ENCODE assay signal across 12 cellular contexts in genomic region chr22:20866716-20867115, GRCh38. TPM values are rescaled to one million over a fixed set of nuclear protein-coding genes. Genes with fewer than 3 reads are reported as not detected.
DNase-seq lines count a peak whose midpoint lies in the region; ATAC-seq and TF ChIP-seq lines count a peak whose summit lies in the region.
"Had no signal": no experiment of that assay in that cellular context is flagged by ENCODE, and none has a peak within 500 bp of the region (broad histone marks: within the 10 kb centered on the region; RNA-seq: fewer than 3 reads in every experiment).

No MANE protein-coding gene starts in this region.

- no peaks in the 10 kb centered on the region; the same call in 1 of the 2 replicates for H3K27me3 Mint-ChIP-seq in WTC11 (ENCODE audit: low read depth)
- H3K27me3 Mint-ChIP-seq: naive thymus-derived CD8-positive, alpha-beta T cell had no signal

- H3K27ac ChIP-seq in right cardiac atrium (ENCODE audit: low read length) (peak overlapping the region; percentile 71), skeletal muscle tissue (ENCODE audit: low read depth, low read length) (peak overlapping the region; percentile 86)
- H3K27ac ChIP-seq: SJCRH30 had no signal

- H3K36me3 Mint-ChIP-seq in WTC11: no peaks in the 10 kb centered on the region

- intact Hi-C loops in right cardiac atrium (cut with DNase I): loop anchor here in 1 of 4 donors (10.0 kb wide), 1 partner anchor 118 kb away; the partner anchor contains the start of gene LZTR1

- ATAC-seq in WTC11: no peak
- ATAC-seq in right cardiac atrium: no peak
- no peak for ATAC-seq in GM18909 (IDR thresholded peaks at IDR 0.05; ENCODE audit: poor library complexity, unreplicated experiment)
- ATAC-seq: naive thymus-derived CD8-positive, alpha-beta T cell had no signal

- POLR2A ChIA-PET in WTC11 (lab: Charles Lee): no interaction called here

- H3K4me1 ChIP-seq in right cardiac atrium (ENCODE audit: control insufficient read depth, insufficient read depth, low read length): peaks cover 9% of the 10 kb centered on the region
- H3K4me1 ChIP-seq in skeletal muscle tissue (ENCODE audit: control insufficient read depth in 3 of 3, insufficient read depth in 3 of 3, low read length in 3 of 3): peaks cover 17 to 30% (median 28%) of the 10 kb centered on the region in 3 donors
- H3K4me1 ChIP-seq: SJCRH30 had no signal

- H3K4me3 Mint-ChIP-seq in WTC11: no peak overlapping the region

- H3K4me3 ChIP-seq in right cardiac atrium (ENCODE audit: low read length) (no peak overlapping the region), skeletal muscle tissue (ENCODE audit: low read length in 3 of 3) (peak overlapping the region in 1 of 3 donors; percentile 46)
- H3K4me3 ChIP-seq: SJCRH30 had no signal

- H3K9ac ChIP-seq in skeletal muscle tissue (ENCODE audit: low read depth in 1 of 3, low read length in 3 of 3): no peak overlapping the region

- H3K9me3 ChIP-seq in right cardiac atrium (ENCODE audit: control insufficient read depth, low read length) (no peaks in the 10 kb centered on the region), skeletal muscle tissue (ENCODE audit: control insufficient read depth in 3 of 3, low read length in 3 of 3) (no peaks in the 10 kb centered on the region)
- H3K9me3 ChIP-seq: SJCRH30 had no signal

- CTCF ChIA-PET in WTC11 (lab: Charles Lee): interaction anchor here (1.2 to 4.2 kb wide), 3 partner anchors 19 to 82 kb away, joined by 3 to 19 read pairs (median 9); no protein-coding TSS in a partner anchor

- no peak for TF ChIP-seq CTCF in WTC11 (IDR thresholded peaks at IDR 0.05)

- DNase-seq in WTC11 (ENCODE audit: low spot score): no peak
- no peak for DNase-seq in right cardiac atrium
- DNase-seq in AG20443 (ENCODE audit: low spot score): no peak
- DNase-seq in NCI-H748 treated with DMSO at 0.1 percent for 48 hours (lab: John Stamatoyannopoulos, UW): no peak
- DNase-seq: central memory CD4-positive, alpha-beta T cell; DMS153; KG1; naive thymus-derived CD8-positive, alpha-beta T cell; NCI-H226; SJCRH30 had no signal

- no peaks in the 10 kb centered on the region for H3K9me3 Mint-ChIP-seq in WTC11
- H3K9me3 Mint-ChIP-seq: naive thymus-derived CD8-positive, alpha-beta T cell had no signal

- H3K27me3 ChIP-seq in right cardiac atrium (ENCODE audit: control insufficient read depth, insufficient read depth) (no peaks in the 10 kb centered on the region), skeletal muscle tissue (ENCODE audit: control insufficient read depth in 3 of 3, insufficient read depth in 3 of 3, low read length in 3 of 3) (no peaks in the 10 kb centered on the region)
- H3K27me3 ChIP-seq: SJCRH30 had no signal

- H3K27ac Mint-ChIP-seq in WTC11: peak overlapping the region; percentile 41; the same call in 1 of the 2 replicates

- peaks cover 18 to 19% (median 18%) of the 10 kb centered on the region in 3 donors for H3K36me3 ChIP-seq in skeletal muscle tissue (ENCODE audit: control insufficient read depth in 3 of 3, insufficient read depth in 3 of 3, low read length in 3 of 3)

- H3K4me1 Mint-ChIP-seq in WTC11: no peaks in the 10 kb centered on the region

- WGBS in right cardiac atrium: 75% methylated on average over 4 of the region's 4 CpGs

TF ChIP-seq in WTC11, 78 proteins besides CTCF, POLR2A, EP300 and RAD21:
- TF ChIP-seq FOXP4 (CRISPR knock-in tag; IDR thresholded peaks at IDR 0.05): no peak
- TF ChIP-seq PREB (CRISPR knock-in tag; IDR thresholded peaks at IDR 0.05; ENCODE audit: borderline replicate concordance): no peak
- TF ChIP-seq RORB (CRISPR knock-in tag; IDR thresholded peaks at IDR 0.05): no peak
- TF ChIP-seq ATF6 (CRISPR knock-in tag; IDR thresholded peaks at IDR 0.05): no peak
- TF ChIP-seq IRF2 (CRISPR knock-in tag; IDR thresholded peaks at IDR 0.05; ENCODE audit: borderline replicate concordance, low read depth): no peak
- no peak for TF ChIP-seq E2F5 (CRISPR knock-in tag; IDR thresholded peaks at IDR 0.05)
- TF ChIP-seq IRF1 (CRISPR knock-in tag; IDR thresholded peaks at IDR 0.05): no peak
- TF ChIP-seq SMAD3 (CRISPR knock-in tag; IDR thresholded peaks at IDR 0.05; ENCODE audit: borderline replicate concordance): no peak
- no peak for TF ChIP-seq ZNF671 (CRISPR knock-in tag; IDR thresholded peaks at IDR 0.05)
- no peak for TF ChIP-seq NFE2L1 (CRISPR knock-in tag; IDR thresholded peaks at IDR 0.05)

RNA-seq across cellular contexts. Expression of gene SNAP29, which starts 7.9 kb away (rescaled TPM):
- total RNA-seq in WTC11 (2021) (13.3 to 14.7 TPM (median 14.0 TPM) in 3 replicates), right cardiac atrium (10 to 100 TPM; 25.1 to 27.8 (median 26.5) TPM), skeletal muscle tissue (5.2 TPM)
- polyA plus RNA-seq in right cardiac atrium: 18.8 TPM

RNA-seq across cellular contexts. Expression of gene PI4KA, which starts 8.1 kb away (rescaled TPM):
- 43.9 to 45.5 TPM (median 45.1 TPM) in 3 replicates for total RNA-seq in WTC11 (2021)
- total RNA-seq in right cardiac atrium: 10 to 100 TPM; 50.9 to 61.9 (median 53.2) TPM
- 31.3 TPM for polyA plus RNA-seq in right cardiac atrium
- 20.4 TPM for total RNA-seq in skeletal muscle tissue

RNA-seq across cellular contexts. Expression of gene CRKL, which starts 50.5 kb away (rescaled TPM):
- total RNA-seq in WTC11 (2021): 113 to 115 TPM (median 114 TPM) in 3 replicates
- 10 to 100 TPM; 50.5 to 53.7 (median 52.0) TPM for total RNA-seq in right cardiac atrium
- 20.8 TPM for polyA plus RNA-seq in right cardiac atrium
- total RNA-seq in skeletal muscle tissue: 45.9 TPM
